ENCODE assay signal across 8 cellular contexts in genomic region chr14:62162998-62163589, GRCh38.
DNase-seq lines count a peak whose midpoint lies in the region; ATAC-seq and TF ChIP-seq lines count a peak whose summit lies in the region.

No MANE protein-coding gene starts in this region.

- H3K9me3 Mint-ChIP-seq in osteocyte (ENCODE audit: unreplicated experiment), result no peaks in the 10 kb centered on the region

- no peaks in the 10 kb centered on the region for H3K4me1 Mint-ChIP-seq in osteocyte (ENCODE audit: unreplicated experiment)

- peaks cover 72% of the 10 kb centered on the region for H3K27me3 Mint-ChIP-seq in osteocyte (ENCODE audit: unreplicated experiment)

- no peak overlapping the region for H3K4me2 ChIP-seq in MM.1S (ENCODE audit: low read depth, low read length)

- no peak overlapping the region for H3K27ac Mint-ChIP-seq in osteocyte (ENCODE audit: unreplicated experiment)

- no peak overlapping the region for H3K4me3 ChIP-seq in MM.1S (ENCODE audit: low read length)

- H3K4me3 Mint-ChIP-seq in osteocyte (ENCODE audit: unreplicated experiment), result no peak overlapping the region

- DNase-seq in DMS79 treated with DMSO at 0.1 percent for 48 hours (lab: John Stamatoyannopoulos, UW) (peak; percentile 55), MM.1S (peak; percentile 6), fibroblast of the conjunctiva (ENCODE audit: low read depth) (peak; percentile 14), osteocyte (ENCODE audit: extremely low spot score, unreplicated experiment) (no peak)
- no peak for DNase-seq in activated CD4-positive, alpha-beta T cell treated with anti-CD3 and anti-CD28 coated beads for 1 hour

- no peaks in the 10 kb centered on the region for H3K9me3 ChIP-seq in MM.1S (replicated peaks; ENCODE audit: insufficient read depth, low read length)

- no peak overlapping the region for H3K27ac ChIP-seq in MM.1S (ENCODE audit: low read length)

- H3K36me3 ChIP-seq in MM.1S (replicated peaks; ENCODE audit: insufficient read depth, low read length), result no peaks in the 10 kb centered on the region

- ATAC-seq in GM19455 (IDR thresholded peaks at IDR 0.05; ENCODE audit: unreplicated experiment) (peak; percentile 67), SK-N-SH treated with all-trans-retinoic acid at 6 μM for 48 hours (peak; percentile 94), GM19463 (IDR thresholded peaks at IDR 0.05; ENCODE audit: unreplicated experiment) (no peak)

- no peaks in the 10 kb centered on the region for H3K27me3 ChIP-seq in MM.1S (replicated peaks; ENCODE audit: insufficient read depth, low read length)

- H3K9me2 ChIP-seq in MM.1S (replicated peaks; ENCODE audit: insufficient read depth, low read length), result no peaks in the 10 kb centered on the region

- H3K36me3 Mint-ChIP-seq in osteocyte (ENCODE audit: unreplicated experiment), result no peaks in the 10 kb centered on the region

- no peaks in the 10 kb centered on the region for H4K20me1 ChIP-seq in MM.1S (ENCODE audit: insufficient read depth, low read length)

- no peak overlapping the region for H3K9ac ChIP-seq in MM.1S (ENCODE audit: low read length)

- no peaks in the 10 kb centered on the region for H3K4me1 ChIP-seq in MM.1S (ENCODE audit: low read length)

- no peaks in the 10 kb centered on the region for H3F3A ChIP-seq in MM.1S (ENCODE audit: insufficient read depth, low read length)

- H2AFZ ChIP-seq in MM.1S (ENCODE audit: low read length), result no peak overlapping the region

- peak; percentile 60 for TF ChIP-seq CTCF in MM.1S (IDR thresholded peaks at IDR 0.05; ENCODE audit: low read length)
- peak; percentile 85 for TF ChIP-seq CTCF in osteocyte (IDR thresholded peaks at IDR 0.05)

- no peaks in the 10 kb centered on the region for H3K79me2 ChIP-seq in MM.1S (ENCODE audit: low read length)

TF ChIP-seq in SK-N-SH treated with all-trans-retinoic acid at 6 μM for 48 hours, 23 proteins besides CTCF, POLR2A, EP300 and RAD21:
- no peak for TF ChIP-seq RARB (CRISPR knock-in tag; IDR thresholded peaks at IDR 0.05)

Comparison
In these comparisons a context has a peak if more than half of its experiments do, and no peak if none do; other contexts are left out.
1. DNase-seq: peak in DMS79 treated with DMSO at 0.1 percent for 48 hours (single experiment), MM.1S (single experiment) and fibroblast of the conjunctiva (single experiment); none in osteocyte (single experiment) and activated CD4-positive, alpha-beta T cell treated with anti-CD3 and anti-CD28 coated beads for 1 hour (single experiment).